Comparison of ENCODE assay signal across 15 cellular contexts in the genomic region with DNA sequence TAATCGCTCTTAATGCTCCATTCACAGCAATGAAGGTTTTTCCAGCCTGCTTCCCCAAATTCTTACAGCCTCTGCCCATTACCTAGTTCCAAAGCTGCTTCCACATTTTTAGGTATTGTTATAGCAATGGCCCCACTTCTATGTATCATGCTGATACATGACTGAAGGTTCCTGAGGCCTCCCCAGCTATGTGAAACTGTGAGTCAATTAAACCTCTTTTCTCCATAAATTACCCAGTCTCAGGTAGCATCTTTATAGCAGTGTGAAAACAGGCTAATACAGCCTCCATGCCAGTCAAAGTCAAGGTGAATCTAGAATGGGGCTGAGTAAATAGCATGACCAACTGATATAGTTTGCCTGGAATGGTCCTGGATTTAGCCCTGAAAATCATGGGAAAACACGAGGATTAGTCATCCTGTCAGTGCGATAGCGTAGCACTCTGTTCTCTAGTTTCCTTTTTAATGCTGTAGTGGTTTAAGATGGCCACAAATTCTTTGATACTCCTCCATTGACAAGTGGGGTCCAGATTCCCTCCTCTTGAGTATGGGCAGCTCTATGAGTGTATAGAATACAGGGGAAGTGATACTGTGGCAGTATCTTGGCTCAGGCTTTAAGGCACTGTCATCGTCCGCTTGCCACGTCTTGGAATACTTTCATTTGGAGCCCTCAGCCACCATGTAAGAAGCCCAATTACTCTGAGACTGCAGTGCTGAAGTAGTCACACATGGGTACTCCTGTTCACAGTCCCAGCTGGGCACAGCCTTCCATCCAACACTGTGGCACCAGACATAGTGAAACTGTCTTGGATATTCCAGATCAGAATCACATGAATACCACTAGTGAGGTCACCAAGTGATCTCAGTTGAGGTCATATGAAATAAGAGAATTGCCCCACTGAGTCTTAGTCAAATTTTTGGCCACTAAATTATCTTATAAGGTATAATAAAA.
A peak's percentile ranks its signal among the peaks of the same experiment; 100 is the strongest.
DNase-seq lines count a peak whose midpoint lies in the region; ATAC-seq lines count a peak whose summit lies in the region.
"Had no signal": no experiment of that assay in that cellular context is flagged by ENCODE, and none has a peak within 500 bp of the region (broad histone marks: within the 10 kb centered on the region; RNA-seq: fewer than 3 reads in every experiment).

No MANE protein-coding gene starts in this region.

- peaks cover 14% of the 10 kb centered on the region for H3K4me1 Mint-ChIP-seq in activated naive CD8-positive, alpha-beta T cell (ENCODE audit: low read depth)
- peaks cover 14% of the 10 kb centered on the region for H3K4me1 Mint-ChIP-seq in activated naive CD8-positive, alpha-beta T cell treated with anti-CD3 and anti-CD28 coated beads for 36 hours
- H3K4me1 Mint-ChIP-seq in effector memory CD8-positive, alpha-beta T cell (ENCODE audit: low read depth in 2 of 2) = peaks cover 40 to 43% of the 10 kb centered on the region in 2 donors
- peaks cover 11 to 30% (median 17%) of the 10 kb centered on the region in 4 donors for H3K4me1 Mint-ChIP-seq in naive thymus-derived CD8-positive, alpha-beta T cell

- no peak for ATAC-seq in effector memory CD8-positive, alpha-beta T cell (replicated peaks)
- ATAC-seq in stimulated activated naive CD8-positive, alpha-beta T cell treated with anti-CD3 and anti-CD28 coated beads, Interleukin-15, Interleukin-2, amounts not matched to agents 100 U/mL and 50 U/mL, for 24 hours = peak; percentile 86
- no peak for ATAC-seq in naive thymus-derived CD8-positive, alpha-beta T cell

- no peaks in the 10 kb centered on the region for H3K27me3 Mint-ChIP-seq in activated naive CD8-positive, alpha-beta T cell
- peaks cover 4% of the 10 kb centered on the region for H3K27me3 Mint-ChIP-seq in activated naive CD8-positive, alpha-beta T cell treated with anti-CD3 and anti-CD28 coated beads for 36 hours
- H3K27me3 Mint-ChIP-seq in effector memory CD8-positive, alpha-beta T cell = peaks cover 9 to 14% of the 10 kb centered on the region in 2 donors
- H3K27me3 Mint-ChIP-seq in naive thymus-derived CD8-positive, alpha-beta T cell = peaks cover 0 to 17% (median 0%) of the 10 kb centered on the region in 5 donors
- H3K27me3 Mint-ChIP-seq: dendritic cell treated with granulocyte-macrophage colony-stimulating factor and Interleukin-4, amounts not matched to agents 40 ng/mL and 50 ng/mL, for 4 days had no signal

- H3K36me3 Mint-ChIP-seq in activated naive CD8-positive, alpha-beta T cell = peaks cover 2% of the 10 kb centered on the region
- peaks cover 3% of the 10 kb centered on the region for H3K36me3 Mint-ChIP-seq in activated naive CD8-positive, alpha-beta T cell treated with anti-CD3 and anti-CD28 coated beads for 36 hours
- no peaks in the 10 kb centered on the region for H3K36me3 Mint-ChIP-seq in effector memory CD8-positive, alpha-beta T cell (ENCODE audit: insufficient read depth)
- H3K36me3 Mint-ChIP-seq in naive thymus-derived CD8-positive, alpha-beta T cell = peaks cover 0 to 7% (median 0%) of the 10 kb centered on the region in 3 donors
- H3K36me3 Mint-ChIP-seq: CD14-positive monocyte had no signal

- POLR2A ChIA-PET in naive thymus-derived CD8-positive, alpha-beta T cell (lab: Charles Lee) = no interaction called here

- no peak overlapping the region for H3K4me3 Mint-ChIP-seq in activated naive CD8-positive, alpha-beta T cell
- H3K4me3 Mint-ChIP-seq in activated naive CD8-positive, alpha-beta T cell treated with anti-CD3 and anti-CD28 coated beads for 36 hours = no peak overlapping the region
- peak overlapping the region; percentile 36 to 51 for H3K4me3 Mint-ChIP-seq in effector memory CD8-positive, alpha-beta T cell
- no peak overlapping the region for H3K4me3 Mint-ChIP-seq in naive thymus-derived CD8-positive, alpha-beta T cell
- H3K4me3 Mint-ChIP-seq: CD14-positive monocyte; dendritic cell treated with granulocyte-macrophage colony-stimulating factor and Interleukin-4, amounts not matched to agents 40 ng/mL and 50 ng/mL, for 4 days; memory B cell had no signal

- peak overlapping the region; percentile 42 for H3K27ac Mint-ChIP-seq in activated naive CD8-positive, alpha-beta T cell
- H3K27ac Mint-ChIP-seq in activated naive CD8-positive, alpha-beta T cell treated with anti-CD3 and anti-CD28 coated beads for 36 hours = no peak overlapping the region
- H3K27ac Mint-ChIP-seq in effector memory CD8-positive, alpha-beta T cell = peak overlapping the region in 1 of 2 donors; percentile 62
- no peak overlapping the region for H3K27ac Mint-ChIP-seq in naive thymus-derived CD8-positive, alpha-beta T cell
- H3K27ac Mint-ChIP-seq: CD14-positive monocyte, memory B cell had no signal

- DNase-seq in activated naive CD8-positive, alpha-beta T cell treated with anti-CD3 and anti-CD28 coated beads for 36 hours = no peak
- peak; percentile 42 for DNase-seq in MV-4-11 (lab: John Stamatoyannopoulos, UW)
- DNase-seq in effector memory CD8-positive, alpha-beta T cell = no peak
- DNase-seq in stimulated activated naive CD8-positive, alpha-beta T cell treated with anti-CD3 and anti-CD28 coated beads, Interleukin-15, Interleukin-2, amounts not matched to agents 100 U/mL and 50 U/mL, for 24 hours = no peak
- DNase-seq in NCI-H2227 (lab: John Stamatoyannopoulos, UW; ENCODE audit: unreplicated experiment) = no peak
- DNase-seq in amniotic stem cell (lab: John Stamatoyannopoulos, UW) = no peak
- DNase-seq in naive thymus-derived CD8-positive, alpha-beta T cell = no peak
- DNase-seq: activated effector memory CD4-positive, alpha-beta T cell treated with anti-CD3 and anti-CD28 coated beads, Interleukin-2, amount 50 U/mL, for 16 hours; amygdala; NCI-H1048; NCI-H187 treated with DMSO at 0.1 percent for 48 hours had no signal

- H3K9me3 Mint-ChIP-seq in activated naive CD8-positive, alpha-beta T cell (ENCODE audit: low read depth) = peaks cover 4% of the 10 kb centered on the region
- H3K9me3 Mint-ChIP-seq in activated naive CD8-positive, alpha-beta T cell treated with anti-CD3 and anti-CD28 coated beads for 36 hours = peaks cover 3% of the 10 kb centered on the region
- no peaks in the 10 kb centered on the region for H3K9me3 Mint-ChIP-seq in effector memory CD8-positive, alpha-beta T cell
- H3K9me3 Mint-ChIP-seq in naive thymus-derived CD8-positive, alpha-beta T cell = peaks cover 0 to 3% (median 0%) of the 10 kb centered on the region in 9 donors
- H3K9me3 Mint-ChIP-seq: dendritic cell treated with granulocyte-macrophage colony-stimulating factor and Interleukin-4, amounts not matched to agents 40 ng/mL and 50 ng/mL, for 4 days; memory B cell had no signal

Comparison
In these comparisons a context has a peak if more than half of its experiments do, and no peak if none do; other contexts are left out.
1. H3K4me3 Mint-ChIP-seq: peak in effector memory CD8-positive, alpha-beta T cell (2 of 2); none in activated naive CD8-positive, alpha-beta T cell (single experiment), activated naive CD8-positive, alpha-beta T cell treated with anti-CD3 and anti-CD28 coated beads for 36 hours (single experiment) and naive thymus-derived CD8-positive, alpha-beta T cell (0 of 10).